26 cellular contexts compared by ENCODE assay signal in the genomic region with DNA sequence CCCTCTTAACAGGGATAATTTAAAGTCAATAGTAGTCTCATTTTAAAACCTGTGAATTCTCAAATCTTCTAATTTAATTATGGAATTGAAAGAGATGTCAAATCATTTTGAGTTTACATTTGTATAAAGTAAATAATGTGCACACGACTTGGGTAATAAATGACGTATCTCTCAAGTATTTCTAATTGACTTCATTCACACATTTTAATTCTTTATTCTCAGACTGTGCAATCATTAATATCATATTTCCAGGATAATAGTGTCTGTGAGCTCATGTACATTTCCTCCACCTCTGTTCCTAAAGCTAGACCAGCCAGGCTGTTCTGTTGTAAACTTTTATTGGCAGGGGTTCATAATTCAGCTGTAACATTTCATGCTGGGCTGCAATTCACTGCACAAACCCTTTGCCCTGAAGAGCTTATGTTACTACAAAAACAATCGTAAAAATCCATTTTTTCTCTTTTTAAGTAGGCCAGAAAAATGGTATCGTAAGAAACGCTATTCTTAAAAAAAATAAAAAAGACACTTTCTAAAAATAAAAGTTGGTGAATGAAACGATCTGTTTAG.
"Had no signal": no experiment of that assay in that cellular context is flagged by ENCODE, and none has a peak within 500 bp of the region (broad histone marks: within the 10 kb centered on the region; RNA-seq: fewer than 3 reads in every experiment).

No MANE protein-coding gene starts in this region.

- DNase-seq: activated CD4-positive, alpha-beta T cell treated with anti-CD3 and anti-CD28 coated beads, Interleukin-2, amount 10 ng/mL, durations not matched to agents 7 days and 5 days; activated CD8-positive, alpha-beta T cell treated with anti-CD3 and anti-CD28 coated beads, Interleukin-2, amount 10 ng/mL, durations not matched to agents 7 days and 5 days; activated gamma-delta T cell treated with Interleukin-2 at 50 U/mL for 16 hours; aorta; colonic mucosa; dorsolateral prefrontal cortex; effector memory CD8-positive, alpha-beta T cell; esophagus squamous epithelium; foreskin fibroblast; heart right ventricle; islet precursor cell; left cardiac atrium; midbrain; natural killer cell; retina; sigmoid colon; stimulated activated CD4-positive, alpha-beta T cell treated with anti-CD3 and anti-CD28 coated beads, Interleukin-2, amount 100 ng/mL, for 48 hours; stimulated activated CD8-positive, alpha-beta memory T cell treated with anti-CD3 and anti-CD28 coated beads, Interleukin-4, amount 100 ng/mL, for 48 hours; stimulated activated naive B cell treated with anti-CD40 and anti-IgM and Interleukin-4, amounts not matched to agents 10 μg/mL and 1 μg/mL and 100 μg/mL, for 72 hours; upper lobe of left lung had no signal

- H3K27me3 Mint-ChIP-seq: activated CD4-positive, alpha-beta T cell treated with anti-CD3 and anti-CD28 coated beads, Interleukin-2, amount 10 ng/mL, durations not matched to agents 7 days and 5 days; central memory CD8-positive, alpha-beta T cell; effector memory CD8-positive, alpha-beta T cell; stimulated activated naive B cell treated with anti-CD40 and anti-IgM and Interleukin-4, amounts not matched to agents 10 μg/mL and 1 μg/mL and 100 μg/mL, for 72 hours had no signal

- H3K9me3 Mint-ChIP-seq: activated CD4-positive, alpha-beta T cell treated with anti-CD3 and anti-CD28 coated beads, Interleukin-2, amount 10 ng/mL, durations not matched to agents 7 days and 5 days; activated naive CD4-positive, alpha-beta T cell treated with anti-CD3 and anti-CD28 coated beads, Interleukin-2, amount 50 U/mL, for 24 hours; central memory CD8-positive, alpha-beta T cell; effector memory CD8-positive, alpha-beta T cell; natural killer cell; stimulated activated naive B cell treated with anti-CD40 and anti-IgM and Interleukin-4, amounts not matched to agents 10 μg/mL and 1 μg/mL and 100 μg/mL, for 72 hours; T-helper 2 cell treated with Interferon-gamma antibody and Interleukin-4, amounts not matched to agents 5 μg/mL and 100 μg/mL, for 36 hours had no signal

- H3K9me3 ChIP-seq: colonic mucosa, esophagus squamous epithelium, heart right ventricle, sigmoid colon, thoracic aorta, upper lobe of left lung had no signal

- H3K4me1 ChIP-seq: colonic mucosa, esophagus squamous epithelium, heart right ventricle, sigmoid colon, upper lobe of left lung had no signal

- H3K27me3 ChIP-seq: colonic mucosa, upper lobe of left lung had no signal

- H3K4me3 ChIP-seq: colonic mucosa, dorsolateral prefrontal cortex, esophagus squamous epithelium, heart right ventricle, sigmoid colon, thoracic aorta, upper lobe of left lung had no signal

- H3K36me3 ChIP-seq: colonic mucosa, esophagus squamous epithelium, heart right ventricle, sigmoid colon, thoracic aorta, upper lobe of left lung had no signal

- H3K4me1 Mint-ChIP-seq: activated CD4-positive, alpha-beta T cell treated with anti-CD3 and anti-CD28 coated beads, Interleukin-2, amount 10 ng/mL, durations not matched to agents 7 days and 5 days; activated naive CD4-positive, alpha-beta T cell treated with anti-CD3 and anti-CD28 coated beads, Interleukin-2, amount 50 U/mL, for 24 hours; central memory CD8-positive, alpha-beta T cell; natural killer cell; stimulated activated naive B cell treated with anti-CD40 and anti-IgM and Interleukin-4, amounts not matched to agents 10 μg/mL and 1 μg/mL and 100 μg/mL, for 72 hours had no signal

- H3K27ac Mint-ChIP-seq: activated CD4-positive, alpha-beta T cell treated with anti-CD3 and anti-CD28 coated beads, Interleukin-2, amount 10 ng/mL, durations not matched to agents 7 days and 5 days; activated CD8-positive, alpha-beta T cell treated with anti-CD3 and anti-CD28 coated beads, Interleukin-2, amount 10 ng/mL, durations not matched to agents 7 days and 5 days; activated naive CD4-positive, alpha-beta T cell treated with anti-CD3 and anti-CD28 coated beads, Interleukin-2, amount 50 U/mL, for 24 hours; effector memory CD8-positive, alpha-beta T cell; natural killer cell; progenitor cell of endocrine pancreas; stimulated activated naive B cell treated with anti-CD40 and anti-IgM and Interleukin-4, amounts not matched to agents 10 μg/mL and 1 μg/mL and 100 μg/mL, for 72 hours; T-helper 2 cell treated with Interferon-gamma antibody and Interleukin-4, amounts not matched to agents 5 μg/mL and 100 μg/mL, for 36 hours had no signal

- H3K4me3 Mint-ChIP-seq: activated CD4-positive, alpha-beta T cell treated with anti-CD3 and anti-CD28 coated beads, Interleukin-2, amount 10 ng/mL, durations not matched to agents 7 days and 5 days; activated CD8-positive, alpha-beta T cell treated with anti-CD3 and anti-CD28 coated beads, Interleukin-2, amount 10 ng/mL, durations not matched to agents 7 days and 5 days; activated naive CD4-positive, alpha-beta T cell treated with anti-CD3 and anti-CD28 coated beads, Interleukin-2, amount 50 U/mL, for 24 hours; central memory CD8-positive, alpha-beta T cell; effector memory CD8-positive, alpha-beta T cell; natural killer cell; stimulated activated naive B cell treated with anti-CD40 and anti-IgM and Interleukin-4, amounts not matched to agents 10 μg/mL and 1 μg/mL and 100 μg/mL, for 72 hours; T-helper 2 cell treated with Interferon-gamma antibody and Interleukin-4, amounts not matched to agents 5 μg/mL and 100 μg/mL, for 36 hours had no signal

- H3K36me3 Mint-ChIP-seq: activated naive CD4-positive, alpha-beta T cell treated with anti-CD3 and anti-CD28 coated beads, Interleukin-2, amount 50 U/mL, for 24 hours; natural killer cell; stimulated activated naive B cell treated with anti-CD40 and anti-IgM and Interleukin-4, amounts not matched to agents 10 μg/mL and 1 μg/mL and 100 μg/mL, for 72 hours had no signal

- H3K27ac ChIP-seq: colonic mucosa, dorsolateral prefrontal cortex, esophagus squamous epithelium, heart right ventricle, sigmoid colon, thoracic aorta, upper lobe of left lung, VCaP had no signal
